19 cellular contexts compared by ENCODE assay signal in genomic region chr1:70674981-70675685, GRCh38.
DNase-seq lines count a peak whose midpoint lies in the region; ATAC-seq and TF ChIP-seq lines count a peak whose summit lies in the region.
"Had no signal": no experiment of that assay in that cellular context is flagged by ENCODE, and none has a peak within 500 bp of the region (broad histone marks: within the 10 kb centered on the region; RNA-seq: fewer than 3 reads in every experiment).

No MANE protein-coding gene starts in this region.

- peak overlapping the region; percentile 8; the same call in 1 of the 2 replicates for H3K9ac ChIP-seq in ES-I3 (ENCODE audit: low read depth, low read length)
- H3K9ac ChIP-seq: SK-N-SH had no signal

- no peaks in the 10 kb centered on the region for H3K36me3 ChIP-seq in ES-I3 (ENCODE audit: insufficient read depth, low read length)
- H3K36me3 ChIP-seq: neutrophil had no signal

- H3K27me3 Mint-ChIP-seq in endothelial cell (ENCODE audit: unreplicated experiment) (no peaks in the 10 kb centered on the region), mesothelial cell of epicardium (ENCODE audit: low read depth) (peaks cover 1% of the 10 kb centered on the region)

- H3K27ac Mint-ChIP-seq in endothelial cell (ENCODE audit: unreplicated experiment): peak overlapping the region; percentile 84
- H3K27ac Mint-ChIP-seq in mesothelial cell of epicardium: no peak overlapping the region

- TF ChIP-seq CTCF in endothelial cell (IDR thresholded peaks at IDR 0.05; ENCODE audit: unreplicated experiment) (no peak), mesothelial cell of epicardium (IDR thresholded peaks at IDR 0.05; ENCODE audit: unreplicated experiment) (no peak)

- H3K9me3 Mint-ChIP-seq in endothelial cell (ENCODE audit: unreplicated experiment) (no peaks in the 10 kb centered on the region), mesothelial cell of epicardium (no peaks in the 10 kb centered on the region)

- no peak overlapping the region for H3K4me3 Mint-ChIP-seq in endothelial cell (ENCODE audit: unreplicated experiment)
- H3K4me3 Mint-ChIP-seq in mesothelial cell of epicardium: no peak overlapping the region

- DNase-seq in NCI-H82 (lab: John Stamatoyannopoulos, UW) (peak; percentile 72), endothelial cell (ENCODE audit: low spot score) (no peak), nucleus accumbens (lab: John Stamatoyannopoulos, UW) (no peak), DMS 273 (lab: John Stamatoyannopoulos, UW; ENCODE audit: unreplicated experiment) (no peak), mesothelial cell of epicardium (ENCODE audit: low spot score in 2 of 2, unreplicated experiment in 2 of 2) (no peak)
- DNase-seq: activated CD4-positive, alpha-beta T cell treated with anti-CD3 and anti-CD28 coated beads, Interleukin-2, amount 50 U/mL, for 4 hours; central memory CD4-positive, alpha-beta T cell; effector CD4-positive, alpha-beta T cell; NCI-H187 treated with DMSO at 0.1 percent for 48 hours; NCI-H510A; PC-3; SK-N-SH; stimulated activated CD4-positive, alpha-beta T cell treated with anti-CD3 and anti-CD28 coated beads, Interleukin-4, amount 100 ng/mL, for 1 hour; stimulated activated CD8-positive, alpha-beta memory T cell treated with anti-CD3 and anti-CD28 coated beads, Interleukin-4, amount 100 ng/mL, for 48 hours; testis had no signal

- ATAC-seq in HG02642 (IDR thresholded peaks at IDR 0.05; ENCODE audit: poor library complexity, unreplicated experiment) (peak; percentile 40), GM18511 (IDR thresholded peaks at IDR 0.05; ENCODE audit: unreplicated experiment) (no peak)
- ATAC-seq: PC-3 had no signal

- H3K9me3 ChIP-seq in ES-I3 (ENCODE audit: control insufficient read depth, insufficient read depth, low read length): no peaks in the 10 kb centered on the region
- H3K9me3 ChIP-seq: neutrophil, SK-N-SH, testis had no signal

- H3K36me3 Mint-ChIP-seq in endothelial cell (ENCODE audit: low read depth, unreplicated experiment): no peaks in the 10 kb centered on the region
- no peaks in the 10 kb centered on the region for H3K36me3 Mint-ChIP-seq in mesothelial cell of epicardium

- H3K4me1 Mint-ChIP-seq in endothelial cell (ENCODE audit: unreplicated experiment) (peaks cover 27% of the 10 kb centered on the region), mesothelial cell of epicardium (peaks cover 6% of the 10 kb centered on the region)

- H3K4me1 ChIP-seq in ES-I3 (ENCODE audit: insufficient read depth, low read length): peaks cover 22% of the 10 kb centered on the region
- H3K4me1 ChIP-seq: testis had no signal
